In the genomic region with DNA sequence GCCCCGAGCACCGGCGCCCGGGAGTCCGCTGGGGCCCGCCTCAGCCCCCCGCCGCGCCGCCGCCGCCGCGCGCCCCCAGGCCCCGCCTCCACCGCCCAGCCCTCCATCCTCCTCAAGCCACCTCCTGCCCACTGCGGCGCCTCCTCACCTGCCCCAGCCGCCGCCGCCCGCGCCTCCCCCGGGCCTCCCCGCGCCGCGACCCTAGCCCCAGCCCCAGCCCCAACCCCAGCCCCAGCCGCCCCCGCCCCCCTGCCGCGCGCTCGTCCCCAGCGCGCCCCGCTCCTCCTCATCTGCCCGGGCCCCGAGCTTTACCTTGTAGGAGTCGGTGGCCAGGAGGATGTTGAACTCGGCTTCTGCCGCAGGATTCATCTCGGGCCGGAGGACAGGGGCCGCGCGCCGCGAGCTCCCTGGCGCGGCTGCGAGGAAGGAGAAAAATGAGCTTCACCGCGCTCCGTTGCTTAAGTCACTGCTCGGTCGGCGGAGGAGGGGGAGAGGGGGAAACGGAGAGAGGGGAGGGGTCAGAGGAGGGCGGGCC, we compare ENCODE assay signal across 8 cellular contexts. TPM values are rescaled to one million over a fixed set of nuclear protein-coding genes. Genes with fewer than 3 reads are reported as not detected.
DNase-seq lines count a peak whose midpoint lies in the region; ATAC-seq, FAIRE-seq and TF ChIP-seq lines count a peak whose summit lies in the region.

A gene (minus strand): TSS at position 468 of the 535 bp plus-strand sequence. CDS start 99 bp downstream, at position 369.

- peaks cover 48% of the 10 kb centered on the region for H3K79me2 ChIP-seq in endothelial cell of umbilical vein (ENCODE audit: control insufficient read depth, insufficient read depth, low read length)

- peak within 1 kb of the TSS; percentile 98 for H3K9ac ChIP-seq in endothelial cell of umbilical vein (replicated peaks; ENCODE audit: extremely low read depth, insufficient read depth, low read length)

- DNase-seq in Calu3: peak; percentile 65
- DNase-seq in activated CD4-positive, CD25-positive, alpha-beta regulatory T cell (lab: John Stamatoyannopoulos, UW): peak; percentile 40 to 56 (median 47)
- peak; percentile 23 for DNase-seq in endothelial cell of umbilical vein (ENCODE audit: low read depth, low spot score)
- peak; percentile 38 for DNase-seq in myocyte (ENCODE audit: low read depth)
- peak; percentile 58 to 59 for DNase-seq in thyroid gland
- DNase-seq in Kasumi-1 (lab: John Stamatoyannopoulos, UW): no peak

- H3K9me3 ChIP-seq in KOPT-K1 (ENCODE audit: insufficient read depth, low read length, poor library complexity, severe bottlenecking): no peaks in the 10 kb centered on the region
- no peaks in the 10 kb centered on the region for H3K9me3 ChIP-seq in endothelial cell of umbilical vein (replicated peaks; ENCODE audit: control insufficient read depth, insufficient read depth, low read length)
- H3K9me3 ChIP-seq in thyroid gland: no peaks in the 10 kb centered on the region

- peaks cover under 1% of the 10 kb centered on the region for H4K20me1 ChIP-seq in endothelial cell of umbilical vein (replicated peaks; ENCODE audit: control insufficient read depth, extremely low read depth, insufficient read depth, low read length)

- peak within 1 kb of the TSS; percentile 72 for H3K27ac ChIP-seq in KOPT-K1 (ENCODE audit: low read depth, low read length, poor library complexity, severe bottlenecking)
- peak within 1 kb of the TSS; percentile 80 for H3K27ac ChIP-seq in endothelial cell of umbilical vein (ENCODE audit: insufficient read depth, low read depth, low read length)
- H3K27ac ChIP-seq in thyroid gland: peak within 1 kb of the TSS; percentile 96 to 97 (median 97)

- H3K4me3 ChIP-seq in endothelial cell of umbilical vein (replicated peaks in 1 of 3; ENCODE audit: insufficient read depth in 1 of 3, low read depth in 1 of 3, low read length in 3 of 3) (peak within 1 kb of the TSS; percentile 80 to 94 (median 83)), thyroid gland (replicated peaks in 1 of 3) (peak within 1 kb of the TSS; percentile 53 to 83 (median 73))

- H3K4me1 ChIP-seq in endothelial cell of umbilical vein (ENCODE audit: control insufficient read depth, extremely low read depth, insufficient read depth, low read length) (peaks cover 33% of the 10 kb centered on the region), thyroid gland (peaks cover 0 to 4% of the 10 kb centered on the region in 2 donors)

- H3K27me3 ChIP-seq in endothelial cell of umbilical vein (ENCODE audit: control insufficient read depth in 2 of 2, insufficient read depth in 2 of 2, low read length in 2 of 2) (no peaks in the 10 kb centered on the region), thyroid gland (no peaks in the 10 kb centered on the region)

- H3K9me1 ChIP-seq in endothelial cell of umbilical vein (replicated peaks; ENCODE audit: control insufficient read depth, extremely low read depth, insufficient read depth, low read length): no peaks in the 10 kb centered on the region

- 0% methylated on average over 11 to 28 of the region's 61 CpGs for WGBS in thyroid gland, 2 donors

- peak within 1 kb of the TSS; percentile 98 for H3K27ac Mint-ChIP-seq in Calu3 (ENCODE audit: unreplicated experiment)

- H2AFZ ChIP-seq in endothelial cell of umbilical vein (ENCODE audit: low read depth, low read length): peak within 1 kb of the TSS; percentile 38

- peak within 1 kb of the TSS; percentile 92 for H3K4me3 Mint-ChIP-seq in Calu3 (ENCODE audit: low read depth, unreplicated experiment)

- dilution Hi-C loops in endothelial cell of umbilical vein (cut with MboI; ENCODE audit: extremely low pct_ligation_motif_present, low sequenced_read_pairs): no loop called here

- H3K4me1 Mint-ChIP-seq in Calu3 (ENCODE audit: low read depth, unreplicated experiment): peaks cover 13% of the 10 kb centered on the region

- no TSS peak for BruUV-seq in Calu3 (replicated peaks; lab: Mats Ljungman, UMichigan)
- BruUV-seq in endothelial cell of umbilical vein (replicated peaks; lab: Mats Ljungman, UMichigan): no TSS peak

- TF ChIP-seq POLR2A in endothelial cell of umbilical vein (IDR thresholded peaks at IDR 0.05; ENCODE audit: low read depth, low read length): no peak
- peak; percentile 49 to 81 for TF ChIP-seq POLR2A in thyroid gland (IDR thresholded peaks at IDR 0.05)

- intact Hi-C loops in Calu3 (cut with micrococcal nuclease; ENCODE audit: unreplicated experiment) (loop anchor here (1.0 to 10.0 kb wide), 4 partner anchors 63 to 490 kb away; no protein-coding TSS in a partner anchor), endothelial cell of umbilical vein (cut with micrococcal nuclease) (loop anchor here (1.0 to 5.0 kb wide), 10 partner anchors 60 to 793 kb away; a partner anchor contains a TSS), thyroid gland (cut with DNase I) (loop anchor here (10.0 kb wide), 1 partner anchor 140 kb away; no protein-coding TSS in a partner anchor)

- POLR2A ChIA-PET in endothelial cell of umbilical vein (lab: Charles Lee): interaction anchor here (0.6 to 2.6 kb wide), 19 partner anchors 11 to 452 kb away, joined by 3 to 11 read pairs (median 5); a partner anchor contains a TSS

- H3K36me3 Mint-ChIP-seq in Calu3 (ENCODE audit: insufficient read depth, unreplicated experiment): peaks cover 67% of the 10 kb centered on the region

- ATAC-seq in GM21390 (IDR thresholded peaks at IDR 0.05; ENCODE audit: unreplicated experiment): peak; percentile 25

- H3K36me3 ChIP-seq in KOPT-K1 (ENCODE audit: insufficient read depth, low read length) (no peaks in the 10 kb centered on the region), endothelial cell of umbilical vein (ENCODE audit: control insufficient read depth in 2 of 2, extremely low read depth in 1 of 2, insufficient read depth in 2 of 2, low read length in 2 of 2) (peaks cover 0 to 2% of the 10 kb centered on the region in 2 experiments), thyroid gland (no peaks in the 10 kb centered on the region)

- no peaks in the 10 kb centered on the region for H3K9me3 Mint-ChIP-seq in Calu3 (ENCODE audit: low read depth, unreplicated experiment)

- CTCF ChIA-PET in Calu3 (lab: Charles Lee): interaction anchor here (0.6 to 2.3 kb wide), 11 partner anchors 16 to 452 kb away, joined by 3 to 13 read pairs (median 4); no protein-coding TSS in a partner anchor
- CTCF ChIA-PET in endothelial cell of umbilical vein (lab: Charles Lee): interaction anchor here (0.6 to 3.3 kb wide), 16 partner anchors 12 to 491 kb away, joined by 3 to 49 read pairs (median 4); no protein-coding TSS in a partner anchor

- TF ChIP-seq CTCF in Calu3 (IDR thresholded peaks at IDR 0.05; ENCODE audit: unreplicated experiment) (no peak), endothelial cell of umbilical vein (IDR thresholded peaks at IDR 0.05; ENCODE audit: extremely low read depth in 1 of 2, insufficient read depth in 1 of 2, low read depth in 1 of 2, low read length in 2 of 2) (no peak), thyroid gland (IDR thresholded peaks at IDR 0.05) (no peak)

- H3K27me3 Mint-ChIP-seq in Calu3 (ENCODE audit: unreplicated experiment): no peaks in the 10 kb centered on the region

- FAIRE-seq in endothelial cell of umbilical vein (lab: Jason Lieb, UNC): no peak

- H3K4me2 ChIP-seq in endothelial cell of umbilical vein (ENCODE audit: insufficient read depth, low read length): peak within 1 kb of the TSS; percentile 99

TF ChIP-seq in endothelial cell of umbilical vein, 7 proteins besides CTCF, POLR2A, EP300 and RAD21:
- no peak for TF ChIP-seq GATA2 (IDR thresholded peaks at IDR 0.05; ENCODE audit: insufficient read depth, insufficient read length, low read depth, low read length)
- no peak for TF ChIP-seq EZH2 (IDR thresholded peaks at IDR 0.05; ENCODE audit: borderline replicate concordance, low read depth, low read length, severe bottlenecking)
- TF ChIP-seq POLR2AphosphoS5 (IDR thresholded peaks at IDR 0.05; ENCODE audit: insufficient read depth, low read depth, low read length): no peak
- no peak for TF ChIP-seq FOS (IDR thresholded peaks at IDR 0.05; ENCODE audit: borderline replicate concordance, insufficient read depth, low read length)
- no peak for TF ChIP-seq JUN (IDR thresholded peaks at IDR 0.05; ENCODE audit: borderline replicate concordance, insufficient read depth, insufficient read length, low read depth)
- no peak for TF ChIP-seq MYC (IDR thresholded peaks at IDR 0.05; ENCODE audit: low read depth, low read length)
- TF ChIP-seq, protein P1, sequence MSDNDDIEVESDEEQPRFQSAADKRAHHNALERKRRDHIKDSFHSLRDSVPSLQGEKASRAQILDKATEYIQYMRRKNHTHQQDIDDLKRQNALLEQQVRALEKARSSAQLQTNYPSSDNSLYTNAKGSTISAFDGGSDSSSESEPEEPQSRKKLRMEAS (IDR thresholded peaks at IDR 0.05; ENCODE audit: insufficient read depth, insufficient read length): no peak

RNA-seq across cellular contexts. Expression of the gene that starts here (rescaled TPM):
- total RNA-seq in Calu3 (2022) (343 and 364 TPM in 2 replicates), endothelial cell of umbilical vein (113 and 133 TPM in 2 replicates), myocyte (85.3 and 163 TPM in 2 replicates), thyroid gland (100 to 1,000 TPM in 2 of 4 donors, 10 to 100 TPM in 2; 60.5 to 299 (median 121) TPM)
- 13.6 and 17.5 TPM in 2 replicates for polyA plus RNA-seq in endothelial cell of umbilical vein
- polyA plus RNA-seq in endothelial cell of umbilical vein (2011; cell fraction: cytosol; rRNA removed): 30.4 and 30.6 TPM in 2 replicates
- polyA plus RNA-seq in endothelial cell of umbilical vein (2011; cell fraction: nucleus; rRNA removed): 39.2 and 62.2 TPM in 2 replicates
- polyA plus RNA-seq in endothelial cell of umbilical vein (2012): 145 and 151 TPM in 2 replicates
- 33.0 and 45.3 TPM in 2 replicates for polyA minus RNA-seq in endothelial cell of umbilical vein
- polyA minus RNA-seq in endothelial cell of umbilical vein (2011; cell fraction: cytosol; rRNA and poly(A)+ RNA removed): 46.0 TPM
- 152 and 226 TPM in 2 replicates for polyA minus RNA-seq in endothelial cell of umbilical vein (2011; cell fraction: nucleus; rRNA and poly(A)+ RNA removed)
- polyA plus RNA-seq in myocyte (2012): 14.4 TPM

Comparison
In these comparisons a context has a peak if more than half of its experiments do, and no peak if none do; other contexts are left out.
1. DNase-seq: peak in Calu3 (single experiment), activated CD4-positive, CD25-positive, alpha-beta regulatory T cell (4 of 4), endothelial cell of umbilical vein (single experiment), myocyte (single experiment) and thyroid gland (2 of 2); none in Kasumi-1 (0 of 2).
2. Peak in every context shown above with its lines, with median percentiles within 50 percentile points of each other: H3K27ac ChIP-seq.